ENCODE assay signal across 15 cellular contexts in the genomic region with DNA sequence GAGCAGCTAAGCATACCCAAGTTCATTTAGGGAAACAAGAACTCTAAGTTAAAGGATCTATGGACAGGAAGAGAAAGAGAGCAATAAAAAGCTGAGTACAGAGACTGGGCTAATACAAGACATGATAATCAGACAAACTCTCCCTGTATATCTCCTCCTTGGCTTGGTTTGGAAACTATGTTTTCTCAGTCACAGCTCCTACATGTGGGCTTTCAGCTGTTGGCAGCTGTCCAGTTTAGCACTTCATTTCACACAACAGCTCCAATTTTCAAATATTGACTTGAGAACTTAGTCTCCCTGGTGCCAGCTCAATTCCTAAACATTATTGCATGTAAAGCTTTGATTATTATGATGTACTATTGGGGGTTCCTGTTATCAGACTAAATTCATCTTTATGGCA.
DNase-seq lines count a peak whose midpoint lies in the region; ATAC-seq and TF ChIP-seq lines count a peak whose summit lies in the region.
"Had no signal": no experiment of that assay in that cellular context is flagged by ENCODE, and none has a peak within 500 bp of the region (broad histone marks: within the 10 kb centered on the region; RNA-seq: fewer than 3 reads in every experiment).

No MANE protein-coding gene starts in this region.

- TF ChIP-seq CTCF in mucosa of descending colon (IDR thresholded peaks at IDR 0.05) = no peak

- no peaks in the 10 kb centered on the region for H3K4me1 ChIP-seq in mucosa of descending colon (ENCODE audit: low read depth)
- no peaks in the 10 kb centered on the region for H3K4me1 ChIP-seq in GM23248 (ENCODE audit: insufficient read depth)
- H3K4me1 ChIP-seq: pancreas had no signal

- no peak overlapping the region for H3K9ac ChIP-seq in SK-N-MC (ENCODE audit: insufficient read length)
- H3K9ac ChIP-seq in GM23248 = no peak overlapping the region

- intact Hi-C loops in mucosa of descending colon (cut with DNase I, micrococcal nuclease) = no loop called here

- H3K9me3 ChIP-seq in SK-N-MC (ENCODE audit: low read depth, low read length) (no peaks in the 10 kb centered on the region), mucosa of descending colon (no peaks in the 10 kb centered on the region), GM23248 (ENCODE audit: low read depth) (no peaks in the 10 kb centered on the region)
- H3K9me3 ChIP-seq: pancreas had no signal

- in situ Hi-C loops in GM23248 (cut with MboI) = no loop called here

- H3K27me3 ChIP-seq in GM23248 (replicated peaks; ENCODE audit: insufficient read depth) = no peaks in the 10 kb centered on the region
- H3K27me3 ChIP-seq: pancreas had no signal

- DNase-seq in DMS79 (lab: John Stamatoyannopoulos, UW) (peak; percentile 45), NCI-H1436 treated with DMSO at 0.1 percent for 48 hours (lab: John Stamatoyannopoulos, UW) (peak; percentile 66), NCI-H2171 treated with DMSO at 0.1 percent for 48 hours (lab: John Stamatoyannopoulos, UW) (peak; percentile 88), SK-N-MC (ENCODE audit: low read depth, low spot score) (no peak), mucosa of descending colon (no peak), globus pallidus (ENCODE audit: low spot score) (no peak), GM23248 (no peak)
- DNase-seq: Calu3; erythroblast; naive thymus-derived CD4-positive, alpha-beta T cell; pancreas; Right ventricle myocardium superior; stimulated activated CD4-positive, alpha-beta T cell treated with anti-CD3 and anti-CD28 coated beads, Interleukin-2, amount 100 ng/mL, for 48 hours had no signal

- H3K4me2 ChIP-seq in GM23248 (ENCODE audit: unreplicated experiment) = no peak overlapping the region

- no peaks in the 10 kb centered on the region for H3K36me3 ChIP-seq in SK-N-MC (ENCODE audit: insufficient read depth, low read length)
- no peaks in the 10 kb centered on the region for H3K36me3 ChIP-seq in mucosa of descending colon (ENCODE audit: low read depth)
- no peaks in the 10 kb centered on the region for H3K36me3 ChIP-seq in GM23248 (ENCODE audit: low read depth)
- H3K36me3 ChIP-seq: pancreas had no signal

- no peaks in the 10 kb centered on the region for H4K20me1 ChIP-seq in GM23248 (ENCODE audit: insufficient read depth)

- H3K27ac ChIP-seq in SK-N-MC = peak overlapping the region; percentile 34
- H3K27ac ChIP-seq in GM23248 = no peak overlapping the region
- H3K27ac ChIP-seq: pancreas had no signal

- no peak for ATAC-seq in mucosa of descending colon
- ATAC-seq in GM21423 (IDR thresholded peaks at IDR 0.05; ENCODE audit: unreplicated experiment) = no peak
- ATAC-seq: activated CD4-positive, CD25-positive, alpha-beta regulatory T cell treated with anti-CD3 and anti-CD28 coated beads, Interleukin-2, amount 50 U/mL, for 24 hours; naive thymus-derived CD4-positive, alpha-beta T cell; pancreas had no signal

- H2AFZ ChIP-seq in GM23248 = no peak overlapping the region

- H3K79me2 ChIP-seq in GM23248 (ENCODE audit: insufficient read depth) = no peaks in the 10 kb centered on the region

- H3F3A ChIP-seq in GM23248 (ENCODE audit: insufficient read depth) = no peaks in the 10 kb centered on the region

- 0 out of 2 replicates have a peak overlapping the region, but pooled peaks have one; percentile 10 for H3K4me3 ChIP-seq in SK-N-MC
- H3K4me3 ChIP-seq in mucosa of descending colon = no peak overlapping the region
- H3K4me3 ChIP-seq in GM23248 = no peak overlapping the region
- H3K4me3 ChIP-seq: pancreas had no signal

- no peaks in the 10 kb centered on the region for H3K9me2 ChIP-seq in GM23248 (ENCODE audit: insufficient read depth)

Comparison
In these comparisons a context has a peak if more than half of its experiments do, and no peak if none do; other contexts are left out.
1. DNase-seq: peak in DMS79 (single experiment), NCI-H1436 treated with DMSO at 0.1 percent for 48 hours (single experiment) and NCI-H2171 treated with DMSO at 0.1 percent for 48 hours (single experiment); none in SK-N-MC (single experiment), mucosa of descending colon (0 of 3), globus pallidus (single experiment) and GM23248 (single experiment).